In the genomic region with DNA sequence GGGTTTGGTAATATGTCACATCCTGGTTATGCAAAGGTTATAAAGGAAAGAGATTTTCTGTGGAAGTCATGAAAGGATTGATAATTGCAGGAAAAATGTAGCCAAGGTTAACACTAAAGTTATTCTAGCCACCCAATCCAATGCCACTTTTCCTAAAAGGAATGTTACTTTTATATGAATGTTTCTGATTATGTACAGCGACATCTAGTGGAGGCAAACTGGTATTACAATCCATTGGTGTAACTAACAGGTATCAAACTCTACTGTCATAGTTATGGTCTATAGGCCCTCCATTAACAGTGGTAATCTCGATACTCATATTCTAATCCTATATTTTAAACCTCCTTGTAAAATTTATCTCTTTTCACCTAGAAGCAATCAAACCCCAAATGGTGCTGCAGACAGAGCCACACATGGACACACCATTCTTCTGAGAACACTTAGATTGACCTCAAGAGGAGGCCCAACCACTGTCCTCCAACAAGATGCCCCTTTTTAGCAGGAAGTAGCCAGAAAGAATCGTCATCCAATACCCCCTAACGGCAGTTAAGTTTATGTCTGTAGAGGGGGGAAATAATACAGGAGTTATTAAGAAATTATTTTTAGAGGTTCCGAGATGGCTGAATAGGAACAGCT, we compare ENCODE assay signal across 8 cellular contexts.
DNase-seq lines count a peak whose midpoint lies in the region; FAIRE-seq and TF ChIP-seq lines count a peak whose summit lies in the region.

No MANE protein-coding gene starts in this region.

- no peaks in the 10 kb centered on the region for H3K9me3 ChIP-seq in effector memory CD4-positive, alpha-beta T cell (ENCODE audit: control insufficient read depth, low read length)

- H3K27ac ChIP-seq in effector memory CD4-positive, alpha-beta T cell (ENCODE audit: insufficient read depth, low read length, poor library complexity, severe bottlenecking): no peak overlapping the region

- H3K36me3 ChIP-seq in bronchial epithelial cell (ENCODE audit: control insufficient read depth, insufficient read depth, low read length): no peaks in the 10 kb centered on the region
- no peaks in the 10 kb centered on the region for H3K36me3 ChIP-seq in effector memory CD4-positive, alpha-beta T cell (ENCODE audit: control insufficient read depth, insufficient read depth, low read length)

- H3K27me3 ChIP-seq in bronchial epithelial cell (ENCODE audit: control insufficient read depth, insufficient read depth, low read length): no peaks in the 10 kb centered on the region
- H3K27me3 ChIP-seq in effector memory CD4-positive, alpha-beta T cell (replicated peaks; ENCODE audit: control insufficient read depth, insufficient read depth, low read length, poor library complexity, severe bottlenecking): no peaks in the 10 kb centered on the region

- H3K4me3 ChIP-seq in bronchial epithelial cell (ENCODE audit: low read depth, low read length): no peak overlapping the region
- no peak overlapping the region for H3K4me3 ChIP-seq in effector memory CD4-positive, alpha-beta T cell (ENCODE audit: insufficient read depth, low read depth, low read length, poor library complexity, severe bottlenecking)

- TF ChIP-seq CTCF in bronchial epithelial cell (IDR thresholded peaks at IDR 0.05; ENCODE audit: insufficient read depth, low read length, severe bottlenecking): peak; percentile 57

- FAIRE-seq in GM19239 (lab: Jason Lieb, UNC) (peak; percentile 48), bronchial epithelial cell (lab: Jason Lieb, UNC) (no peak)

- no peaks in the 10 kb centered on the region for H3K4me1 ChIP-seq in effector memory CD4-positive, alpha-beta T cell (ENCODE audit: control insufficient read depth, insufficient read depth, low read length, poor library complexity, severe bottlenecking)

- DNase-seq in CD1c-positive myeloid dendritic cell (ENCODE audit: extremely low spot score) (peak; percentile 52), GM19239 (ENCODE audit: insufficient read length, low spot score) (no peak), NCI-H460 (ENCODE audit: extremely low read depth, low read depth) (peak; percentile 18), bronchial epithelial cell (ENCODE audit: low read depth) (peak; percentile 47), lung microvascular endothelial cell (ENCODE audit: low read depth in 2 of 2) (peak; percentile 60 to 64)
- no peak for DNase-seq in effector memory CD4-positive, alpha-beta T cell
- no peak for DNase-seq in activated naive CD4-positive, alpha-beta T cell (lab: John Stamatoyannopoulos, UW)
- DNase-seq in activated effector memory CD4-positive, alpha-beta T cell treated with anti-CD3 and anti-CD28 coated beads, Interleukin-2, amount 50 U/mL, for 16 hours: no peak

Comparison
In these comparisons a context has a peak if more than half of its experiments do, and no peak if none do; other contexts are left out.
1. DNase-seq: peak in CD1c-positive myeloid dendritic cell (single experiment), NCI-H460 (single experiment), bronchial epithelial cell (single experiment) and lung microvascular endothelial cell (2 of 2); none in GM19239 (single experiment), effector memory CD4-positive, alpha-beta T cell (0 of 3), activated naive CD4-positive, alpha-beta T cell (0 of 4) and activated effector memory CD4-positive, alpha-beta T cell treated with anti-CD3 and anti-CD28 coated beads, Interleukin-2, amount 50 U/mL, for 16 hours (single experiment).